1 cellular context compared by ENCODE assay signal in the genomic region with DNA sequence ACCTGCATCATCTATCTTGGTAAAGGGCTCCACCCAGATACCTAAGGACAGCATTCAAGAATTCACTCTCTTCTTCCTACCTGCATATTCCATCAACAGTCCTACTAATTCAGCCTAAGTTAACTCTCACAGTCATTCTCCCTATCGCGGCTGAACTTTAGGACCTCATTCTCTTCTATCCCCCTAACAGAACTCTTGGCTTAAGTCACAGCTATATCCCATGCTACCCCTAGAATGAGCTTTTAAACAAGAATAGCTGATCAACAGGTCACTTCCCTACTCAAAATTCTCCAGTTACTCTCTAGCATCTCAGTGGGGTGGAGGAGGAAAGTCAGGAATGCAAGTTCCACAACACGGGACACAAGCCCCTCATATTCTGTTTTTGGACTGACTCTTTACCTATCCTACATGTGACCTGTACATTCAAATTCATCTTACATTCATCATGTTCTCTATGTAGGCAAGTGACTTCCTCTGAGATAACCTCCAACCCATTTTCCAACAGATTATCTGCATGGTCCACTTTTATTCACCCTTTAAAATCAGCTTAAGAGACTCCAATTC.
TF ChIP-seq lines count a peak whose summit lies in the region.

No MANE protein-coding gene starts in this region.

TF ChIP-seq in GM12878, 131 proteins besides CTCF, POLR2A, EP300 and RAD21:
- TF ChIP-seq STAT3 (IDR thresholded peaks at IDR 0.05; ENCODE audit: low read depth, low read length) (no peak), PML (IDR thresholded peaks at IDR 0.05; ENCODE audit: low read length) (peak; percentile 46; the same call in 1 of the 2 replicates), TAF1 (IDR thresholded peaks at IDR 0.05; ENCODE audit: borderline replicate concordance, low read depth, low read length) (no peak), POU2F2 (IDR thresholded peaks at IDR 0.05; ENCODE audit: borderline replicate concordance, low read depth, low read length) (peak; percentile 6; the same call in 2 of the 3 replicates), POLR2AphosphoS5 (IDR thresholded peaks at IDR 0.05; ENCODE audit: low read length) (peak; percentile 87), ASH2L (IDR thresholded peaks at IDR 0.05; ENCODE audit: borderline replicate concordance, low read depth) (no peak), SUPT20H (IDR thresholded peaks at IDR 0.05; ENCODE audit: borderline replicate concordance, control insufficient read depth, low read depth, low read length) (no peak), IRF4 (IDR thresholded peaks at IDR 0.05; ENCODE audit: low read depth, low read length) (no peak), NFIC (IDR thresholded peaks at IDR 0.05; ENCODE audit: low read depth, low read length) (no peak), ZNF24 (IDR thresholded peaks at IDR 0.05) (no peak), POLR2AphosphoS2 (IDR thresholded peaks at IDR 0.05; ENCODE audit: low read depth, low read length) (peak; percentile 75), SMAD5 (IDR thresholded peaks at IDR 0.05; ENCODE audit: low read depth) (0 out of 2 replicates have a peak, but pooled peaks have one; percentile 37), TCF3 (IDR thresholded peaks at IDR 0.05; ENCODE audit: borderline replicate concordance, insufficient read depth, low read depth, low read length) (no peak)
TF ChIP-seq in GM12878: peak in this region for 5.
